Comparison of ENCODE assay signal across 10 cellular contexts in the genomic region with DNA sequence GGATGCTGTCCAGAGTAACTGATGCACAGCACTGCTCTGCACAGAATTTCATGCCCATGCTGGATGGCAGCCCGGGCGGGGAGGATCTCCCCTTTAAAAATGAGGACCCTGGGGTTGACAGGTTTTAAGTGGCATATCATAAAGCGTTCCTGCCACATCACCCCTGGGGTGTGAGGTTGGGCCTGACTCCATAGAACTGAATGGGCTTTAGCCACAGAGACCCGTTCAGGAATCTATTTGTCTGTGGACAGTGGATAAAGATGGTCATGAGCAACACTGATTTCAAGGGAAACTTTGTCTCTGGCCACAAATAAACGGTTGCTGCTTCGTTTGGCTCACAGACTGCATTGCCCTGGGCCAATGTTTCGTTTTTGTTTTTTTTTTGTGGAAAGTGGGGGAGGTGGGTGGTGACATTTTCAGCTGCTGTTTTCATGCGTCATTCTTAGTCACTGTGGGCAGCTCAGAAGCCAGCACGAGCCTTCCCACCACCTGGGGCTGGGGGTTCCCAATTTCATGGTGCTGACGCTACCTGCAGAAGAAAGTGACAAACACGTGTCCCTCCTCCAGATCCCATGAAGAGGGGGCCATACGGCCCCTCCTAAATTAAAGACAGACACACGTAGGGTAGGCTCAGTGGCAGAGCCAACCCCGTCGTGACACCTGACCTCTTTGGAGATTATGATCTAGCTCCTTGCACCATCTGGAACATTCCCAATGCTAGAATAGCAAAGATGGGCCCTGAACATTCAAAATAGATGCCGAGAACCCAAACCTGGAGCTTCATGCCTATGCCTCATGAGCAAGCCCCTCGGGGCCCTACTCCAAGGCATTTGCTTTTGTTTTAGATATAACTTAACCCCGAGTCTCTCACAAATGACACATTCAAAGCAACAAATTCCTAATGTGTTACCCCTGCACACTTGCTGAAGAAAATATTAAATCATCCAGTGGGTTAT. TPM values are rescaled to one million over a fixed set of nuclear protein-coding genes. Genes with fewer than 3 reads are reported as not detected.
DNase-seq lines count a peak whose midpoint lies in the region; ATAC-seq and TF ChIP-seq lines count a peak whose summit lies in the region.
"Had no signal": no experiment of that assay in that cellular context is flagged by ENCODE, and none has a peak within 500 bp of the region (broad histone marks: within the 10 kb centered on the region; RNA-seq: fewer than 3 reads in every experiment).

No MANE protein-coding gene starts in this region.

- peaks cover 15% of the 10 kb centered on the region for H3K4me1 Mint-ChIP-seq in activated naive CD4-positive, alpha-beta T cell treated with anti-CD3 and anti-CD28 coated beads for 36 hours (ENCODE audit: low read depth)

- H3K36me3 ChIP-seq in BJ (ENCODE audit: control insufficient read depth, insufficient read depth, low read length): no peaks in the 10 kb centered on the region
- no peaks in the 10 kb centered on the region for H3K36me3 ChIP-seq in osteoblast (ENCODE audit: insufficient read depth, low read length)
- H3K36me3 ChIP-seq: upper lobe of left lung had no signal

- POLR2A ChIA-PET in BJ (lab: Charles Lee): no interaction called here

- ATAC-seq in GM18517 (IDR thresholded peaks at IDR 0.05; ENCODE audit: unreplicated experiment) (no peak), HG02840 (IDR thresholded peaks at IDR 0.05; ENCODE audit: low FRiP score, unreplicated experiment) (no peak)

- CTCF ChIA-PET in BJ (lab: Yijun Ruan, JAX): no interaction called here
- CTCF ChIA-PET in activated naive CD4-positive, alpha-beta T cell treated with anti-CD3 and anti-CD28 coated beads for 36 hours (lab: Charles Lee): no interaction called here

- peak overlapping the region; percentile 4 for H2AFZ ChIP-seq in osteoblast (ENCODE audit: low read length)

- peaks cover 3% of the 10 kb centered on the region for H4K20me1 ChIP-seq in osteoblast (ENCODE audit: insufficient read depth, low read length)

- peak overlapping the region; percentile 28 for H3K27ac Mint-ChIP-seq in activated naive CD4-positive, alpha-beta T cell treated with anti-CD3 and anti-CD28 coated beads for 36 hours

- H3K9me3 Mint-ChIP-seq in activated naive CD4-positive, alpha-beta T cell treated with anti-CD3 and anti-CD28 coated beads for 36 hours: peaks cover 6% of the 10 kb centered on the region

- no peaks in the 10 kb centered on the region for H3K9me3 ChIP-seq in osteoblast (ENCODE audit: low read depth, low read length)
- H3K9me3 ChIP-seq: upper lobe of left lung had no signal

- no peaks in the 10 kb centered on the region for H3K36me3 Mint-ChIP-seq in activated naive CD4-positive, alpha-beta T cell treated with anti-CD3 and anti-CD28 coated beads for 36 hours (ENCODE audit: low read depth)

- DNase-seq in BJ (ENCODE audit: low read depth) (peak; percentile 59), M059J (ENCODE audit: low read depth) (peak; percentile 88), osteoblast (ENCODE audit: insufficient read length, low spot score, missing footprints) (peak; percentile 96), SIG-M5 treated with dmso at 0.1 percent for 504 hours (lab: John Stamatoyannopoulos, UW; ENCODE audit: unreplicated experiment) (no peak), NCI-H2081 (lab: John Stamatoyannopoulos, UW) (no peak)
- peak; percentile 85 for DNase-seq in activated naive CD4-positive, alpha-beta T cell treated with anti-CD3 and anti-CD28 coated beads for 36 hours
- DNase-seq: upper lobe of left lung had no signal

- no peaks in the 10 kb centered on the region for H3K79me2 ChIP-seq in osteoblast (ENCODE audit: insufficient read depth, low read length)

- peaks cover 3% of the 10 kb centered on the region for H3K27me3 Mint-ChIP-seq in activated naive CD4-positive, alpha-beta T cell treated with anti-CD3 and anti-CD28 coated beads for 36 hours (ENCODE audit: low read depth)

- H3K4me1 ChIP-seq in osteoblast (ENCODE audit: insufficient read depth, low read length): peaks cover 25% of the 10 kb centered on the region
- H3K4me1 ChIP-seq: upper lobe of left lung had no signal

- peak overlapping the region; percentile 98 for H3K27ac ChIP-seq in osteoblast (ENCODE audit: low read depth, low read length)
- H3K27ac ChIP-seq: upper lobe of left lung had no signal

- TF ChIP-seq CTCF in BJ (IDR thresholded peaks at IDR 0.05; ENCODE audit: insufficient read depth, low read depth, low read length) (no peak), osteoblast (IDR thresholded peaks at IDR 0.05; ENCODE audit: extremely low read depth, low read depth, low read length) (no peak)

- intact Hi-C loops in activated naive CD4-positive, alpha-beta T cell treated with anti-CD3 and anti-CD28 coated beads for 36 hours (cut with micrococcal nuclease): loop anchor here (2.0 kb wide), 1 partner anchor 20 kb away; no protein-coding TSS in a partner anchor

- H3K27me3 ChIP-seq in BJ (ENCODE audit: control insufficient read depth, insufficient read depth, low read length): peaks cover 2% of the 10 kb centered on the region; the same call in 1 of the 2 replicates
- H3K27me3 ChIP-seq in osteoblast (ENCODE audit: insufficient read depth, low read length): no peaks in the 10 kb centered on the region
- H3K27me3 ChIP-seq: upper lobe of left lung had no signal

- H3K4me2 ChIP-seq in osteoblast (ENCODE audit: insufficient read depth, low read length): peak overlapping the region; percentile 71

- H3K4me3 ChIP-seq in BJ (ENCODE audit: low read depth, low read length) (no peak overlapping the region), osteoblast (ENCODE audit: insufficient read depth, low read length) (peak overlapping the region; percentile 44)
- H3K4me3 ChIP-seq: upper lobe of left lung had no signal

- no peak overlapping the region for H3K4me3 Mint-ChIP-seq in activated naive CD4-positive, alpha-beta T cell treated with anti-CD3 and anti-CD28 coated beads for 36 hours

RNA-seq across cellular contexts. Expression of gene PHF21B, which starts 54.8 kb away (rescaled TPM):
- polyA plus RNA-seq in BJ (2011; rRNA removed): 0.01 TPM in 1 of 2 replicates, not detected in the other
- polyA minus RNA-seq in BJ (2011; rRNA and poly(A)+ RNA removed): not detected in 2 replicates
- total RNA-seq in M059J (2014; rRNA removed; shearing (Covaris generic)): not detected in 2 replicates
- total RNA-seq in activated naive CD4-positive, alpha-beta T cell treated with anti-CD3 and anti-CD28 coated beads for 36 hours: not detected
- total RNA-seq in osteoblast: not detected in 2 replicates
- total RNA-seq: liver had no signal
- polyA plus RNA-seq: liver had no signal

Comparison
In these comparisons a context has a peak if more than half of its experiments do, and no peak if none do; other contexts are left out.
1. DNase-seq: peak in BJ (single experiment), M059J (single experiment), activated naive CD4-positive, alpha-beta T cell treated with anti-CD3 and anti-CD28 coated beads for 36 hours (single experiment) and osteoblast (single experiment); none in SIG-M5 treated with dmso at 0.1 percent for 504 hours (single experiment) and NCI-H2081 (0 of 2).